ENCODE assay signal across 9 cellular contexts in the genomic region with DNA sequence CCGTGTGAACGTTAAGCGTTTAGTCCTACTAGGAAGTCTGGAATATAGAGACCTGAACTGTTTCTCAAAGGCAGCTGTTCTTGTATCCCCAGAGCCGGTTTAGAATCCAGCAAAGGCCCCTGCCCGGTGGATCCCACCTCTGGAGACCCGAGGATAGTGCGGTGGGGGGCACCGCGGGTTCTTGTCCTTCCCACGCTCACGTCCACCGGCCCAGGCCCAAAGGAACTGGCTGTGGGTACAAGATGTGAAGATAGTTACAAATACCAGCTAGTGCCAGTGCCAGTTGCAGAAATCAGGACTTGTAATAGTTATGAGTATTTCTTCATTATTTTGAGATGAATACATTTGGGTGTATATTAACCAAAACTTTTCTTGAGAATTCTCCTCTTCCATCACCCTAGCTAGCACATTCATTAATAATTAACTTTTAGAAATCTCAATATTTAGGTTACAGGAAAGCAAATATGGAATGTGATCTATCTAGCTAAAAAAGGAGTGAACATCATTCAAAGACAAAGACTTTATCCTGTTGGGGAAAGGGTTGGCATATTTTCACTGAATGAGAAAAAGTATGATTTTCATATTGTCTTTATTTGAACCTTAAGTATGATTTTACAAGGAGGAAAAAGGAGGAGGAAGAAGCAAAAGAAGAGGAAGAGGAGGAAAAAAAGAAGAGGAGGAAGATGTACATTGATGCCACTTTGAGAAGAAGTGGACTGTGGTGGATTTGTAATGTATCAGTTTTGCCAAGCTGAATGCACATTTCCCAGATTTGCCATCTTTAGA. TPM values are rescaled to one million over a fixed set of nuclear protein-coding genes. Genes with fewer than 3 reads are reported as not detected.
DNase-seq lines count a peak whose midpoint lies in the region; ATAC-seq and TF ChIP-seq lines count a peak whose summit lies in the region.
"Not testable (repeated sequence)": the region's sequence is repeated elsewhere in the genome, so short reads cannot be mapped to it uniquely, and the experiment has no call there.
"Had no signal": no experiment of that assay in that cellular context is flagged by ENCODE, and none has a peak within 500 bp of the region (broad histone marks: within the 10 kb centered on the region; RNA-seq: fewer than 3 reads in every experiment).

No MANE protein-coding gene starts in this region.

- not testable (repeated sequence) for H3K9me3 Mint-ChIP-seq in activated CD4-positive, alpha-beta T cell treated with anti-CD3 and anti-CD28 coated beads, Interleukin-2, amount 10 ng/mL, durations not matched to agents 7 days and 5 days; central memory CD8-positive, alpha-beta T cell; naive B cell

- ATAC-seq in PC-3; central memory CD8-positive, alpha-beta T cell (replicated peaks; ENCODE audit: extremely low read depth, poor library complexity, severe bottlenecking); naive B cell (ENCODE audit: low read depth in 2 of 2): not testable (repeated sequence)

- DNase-seq in ACHN (peak; percentile 19), kidney glomerular epithelial cell (lab: John Stamatoyannopoulos, UW) (peak; percentile 35), renal cortical epithelial cell (ENCODE audit: low read depth) (peak; percentile 37)
- not testable (repeated sequence) for DNase-seq in PC-3; activated CD4-positive, alpha-beta T cell treated with anti-CD3 and anti-CD28 coated beads, Interleukin-2, amount 10 ng/mL, durations not matched to agents 7 days and 5 days; central memory CD8-positive, alpha-beta T cell (ENCODE audit: low spot score in 2 of 2); naive B cell

- POLR2A ChIA-PET in HEK293 (lab: Yijun Ruan, JAX), result interaction anchor here (0.5 to 3.7 kb wide), 3 partner anchors 13 to 1637 kb away, joined by 3 to 82 read pairs (median 3); a partner anchor contains a TSS
- POLR2A ChIA-PET in PC-3 (lab: Charles Lee; ENCODE audit: unreplicated experiment); activated CD4-positive, alpha-beta T cell treated with anti-CD3 and anti-CD28 coated beads, Interleukin-2, amount 10 ng/mL, durations not matched to agents 7 days and 5 days (lab: Charles Lee): not testable (repeated sequence)

- H3K27me3 ChIP-seq in PC-3 (ENCODE audit: low read length), result not testable (repeated sequence)

- not testable (repeated sequence) for H3K27ac ChIP-seq in HEK293 (ENCODE audit: extremely low read depth, low read depth, low read length); PC-3 (ENCODE audit: low read length)

- H3K4me1 ChIP-seq in HEK293 (ENCODE audit: control insufficient read depth, insufficient read depth, low read length); PC-3 (ENCODE audit: insufficient read depth, low read length): not testable (repeated sequence)

- not testable (repeated sequence) for BruUV-seq in PC-3 (replicated peaks; lab: Mats Ljungman, UMichigan)

- not testable (repeated sequence) for H3K9ac ChIP-seq in PC-3 (ENCODE audit: low read length)

- TF ChIP-seq CTCF in HEK293 (tag by site-specific recombination; IDR thresholded peaks at IDR 0.05); PC-3 (conservative IDR thresholded peaks at IDR 0.05; ENCODE audit: low read depth, low read length): not testable (repeated sequence)

- not testable (repeated sequence) for H2AFZ ChIP-seq in PC-3 (ENCODE audit: low read length)

- not testable (repeated sequence) for H3F3A ChIP-seq in PC-3 (ENCODE audit: low read length, unreplicated experiment)

- H4K20me1 ChIP-seq in PC-3 (ENCODE audit: low read length), result not testable (repeated sequence)

- CTCF ChIA-PET in HEK293 (lab: Yijun Ruan, JAX) (interaction anchor here (0.7 kb wide), 1 partner anchor 70 kb away, joined by 3 read pairs; no protein-coding TSS in a partner anchor), PC-3 (lab: Charles Lee) (interaction anchor here (1.9 kb wide), 1 partner anchor 18 kb away, joined by 7 read pairs; no protein-coding TSS in a partner anchor)
- CTCF ChIA-PET in activated CD4-positive, alpha-beta T cell treated with anti-CD3 and anti-CD28 coated beads, Interleukin-2, amount 10 ng/mL, durations not matched to agents 7 days and 5 days (lab: Charles Lee), result interaction anchor here (2.1 kb wide), 1 partner anchor 13 kb away, joined by 10 read pairs; no protein-coding TSS in a partner anchor

- not testable (repeated sequence) for H3K9me2 ChIP-seq in PC-3 (replicated peaks; ENCODE audit: low read length)

- H3K9me3 ChIP-seq in HEK293 (ENCODE audit: control insufficient read depth, insufficient read depth, low read depth, low read length); PC-3 (ENCODE audit: low read length): not testable (repeated sequence)

- not testable (repeated sequence) for H3K4me3 ChIP-seq in HEK293 (ENCODE audit: low read depth, low read length); PC-3 (ENCODE audit: low read length)

- intact Hi-C loops in PC-3 (cut with micrococcal nuclease), result not testable (repeated sequence)

- H3K79me2 ChIP-seq in PC-3 (ENCODE audit: low read length), result not testable (repeated sequence)

- H3K27me3 Mint-ChIP-seq in activated CD4-positive, alpha-beta T cell treated with anti-CD3 and anti-CD28 coated beads, Interleukin-2, amount 10 ng/mL, durations not matched to agents 7 days and 5 days; central memory CD8-positive, alpha-beta T cell; naive B cell: not testable (repeated sequence)

- not testable (repeated sequence) for H3K36me3 ChIP-seq in HEK293 (ENCODE audit: control insufficient read depth in 2 of 2, insufficient read depth in 1 of 2, low read length in 2 of 2); PC-3 (ENCODE audit: low read depth, low read length)

- peak overlapping the region; percentile 36 for H3K27ac Mint-ChIP-seq in activated CD4-positive, alpha-beta T cell treated with anti-CD3 and anti-CD28 coated beads, Interleukin-2, amount 10 ng/mL, durations not matched to agents 7 days and 5 days
- peak overlapping the region; percentile 57 for H3K27ac Mint-ChIP-seq in central memory CD8-positive, alpha-beta T cell (ENCODE audit: low read depth)
- peak overlapping the region in 4 of 6 donors; percentile 10 to 41 (median 30) for H3K27ac Mint-ChIP-seq in naive B cell

- in situ Hi-C loops in ACHN (cut with HindIII; ENCODE audit: low pct_ligation_motif_present, low pct_unique_long_range_greater_than_20kb, low sequenced_read_pairs), result not testable (repeated sequence)

- peaks cover 39% of the 10 kb centered on the region for H3K4me1 Mint-ChIP-seq in activated CD4-positive, alpha-beta T cell treated with anti-CD3 and anti-CD28 coated beads, Interleukin-2, amount 10 ng/mL, durations not matched to agents 7 days and 5 days
- peaks cover 30% of the 10 kb centered on the region for H3K4me1 Mint-ChIP-seq in central memory CD8-positive, alpha-beta T cell
- H3K4me1 Mint-ChIP-seq in naive B cell, result peaks cover 18 to 20% (median 18%) of the 10 kb centered on the region in 3 donors

- H3K4me2 ChIP-seq in PC-3 (ENCODE audit: low read length), result peak overlapping the region; percentile 60

- not testable (repeated sequence) for H3K4me3 Mint-ChIP-seq in activated CD4-positive, alpha-beta T cell treated with anti-CD3 and anti-CD28 coated beads, Interleukin-2, amount 10 ng/mL, durations not matched to agents 7 days and 5 days; central memory CD8-positive, alpha-beta T cell
- peak overlapping the region in 3 of 8 donors; percentile 2 to 78 (median 31) for H3K4me3 Mint-ChIP-seq in naive B cell

- not testable (repeated sequence) for H3K36me3 Mint-ChIP-seq in activated CD4-positive, alpha-beta T cell treated with anti-CD3 and anti-CD28 coated beads, Interleukin-2, amount 10 ng/mL, durations not matched to agents 7 days and 5 days (ENCODE audit: low read depth); naive B cell
- peaks cover 14% of the 10 kb centered on the region for H3K36me3 Mint-ChIP-seq in central memory CD8-positive, alpha-beta T cell (ENCODE audit: insufficient read depth)

TF ChIP-seq in HEK293, 187 proteins besides CTCF, POLR2A, EP300 and RAD21:
- TF ChIP-seq, protein P1, sequence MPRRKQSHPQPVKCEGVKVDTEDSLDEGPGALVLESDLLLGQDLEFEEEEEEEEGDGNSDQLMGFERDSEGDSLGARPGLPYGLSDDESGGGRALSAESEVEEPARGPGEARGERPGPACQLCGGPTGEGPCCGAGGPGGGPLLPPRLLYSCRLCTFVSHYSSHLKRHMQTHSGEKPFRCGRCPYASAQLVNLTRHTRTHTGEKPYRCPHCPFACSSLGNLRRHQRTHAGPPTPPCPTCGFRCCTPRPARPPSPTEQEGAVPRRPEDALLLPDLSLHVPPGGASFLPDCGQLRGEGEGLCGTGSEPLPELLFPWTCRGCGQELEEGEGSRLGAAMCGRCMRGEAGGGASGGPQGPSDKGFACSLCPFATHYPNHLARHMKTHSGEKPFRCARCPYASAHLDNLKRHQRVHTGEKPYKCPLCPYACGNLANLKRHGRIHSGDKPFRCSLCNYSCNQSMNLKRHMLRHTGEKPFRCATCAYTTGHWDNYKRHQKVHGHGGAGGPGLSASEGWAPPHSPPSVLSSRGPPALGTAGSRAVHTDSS (tag by site-specific recombination; IDR thresholded peaks at IDR 0.05), result peak; percentile 73
TF ChIP-seq in HEK293: peak in this region for 1; not testable (repeated sequence) for 186.

RNA-seq across cellular contexts. Expression of a gene that starts 28.5 kb away (rescaled TPM):
- total RNA-seq in PC-3 (2014; rRNA removed), result not detected in 2 replicates
- not detected for total RNA-seq in activated CD4-positive, alpha-beta T cell treated with anti-CD3 and anti-CD28 coated beads, Interleukin-2, amount 10 ng/mL, durations not matched to agents 7 days and 5 days
- polyA plus RNA-seq in naive B cell (ENCODE audit: low read depth in 6 of 6), result not detected
- total RNA-seq in renal cortical epithelial cell, result not detected in 2 replicates
- total RNA-seq: HT1080 had no signal

RNA-seq across cellular contexts. Expression of a gene that starts 53.7 kb away (rescaled TPM):
- total RNA-seq in PC-3 (2014; rRNA removed), result 45.3 and 66.6 TPM in 2 replicates
- 100 to 1,000 TPM; 240 to 262 TPM for total RNA-seq in activated CD4-positive, alpha-beta T cell treated with anti-CD3 and anti-CD28 coated beads, Interleukin-2, amount 10 ng/mL, durations not matched to agents 7 days and 5 days
- 1,000 to 10,000 TPM; 2,524 to 6,933 (median 5,735) TPM for polyA plus RNA-seq in naive B cell (ENCODE audit: low read depth in 6 of 6)
- total RNA-seq in renal cortical epithelial cell, result 294 and 1,145 TPM in 2 replicates
